In genomic region chr10:97789770-97790397, GRCh38 we compare ENCODE assay signal across 1 cellular context.
TF ChIP-seq lines count a peak whose summit lies in the region.

No MANE protein-coding gene starts in this region.

TF ChIP-seq in K562, 482 proteins besides CTCF, POLR2A, EP300 and RAD21:
- TF ChIP-seq BCOR (IDR thresholded peaks at IDR 0.05) (peak; percentile 95), HDAC1 (IDR thresholded peaks at IDR 0.05) (0 out of 4 replicates have a peak, but pooled peaks of 1 of the 2 experiments have one; percentile 22), ADNP (tag; IDR thresholded peaks at IDR 0.05) (peak; percentile 90), SMARCA5 (IDR thresholded peaks at IDR 0.05) (peak; percentile 84), ZFPM2 (CRISPR knock-in tag; IDR thresholded peaks at IDR 0.05) (no peak), KDM1A (IDR thresholded peaks at IDR 0.05) (peak; percentile 81 to 84), RBM25 (IDR thresholded peaks at IDR 0.05; ENCODE audit: low read depth, low read length, severe bottlenecking) (peak; percentile 87), CBX3 (IDR thresholded peaks at IDR 0.05; ENCODE audit: borderline replicate concordance in 1 of 2, low read length in 2 of 2) (peak in 1 of 2 experiments; percentile 45; a peak in 1 of 3 replicates), RCOR1 (IDR thresholded peaks at IDR 0.05; ENCODE audit: borderline replicate concordance in 1 of 2, low read depth in 2 of 2, low read length in 2 of 2) (0 out of 4 replicates have a peak, but pooled peaks of 1 of the 2 experiments have one; percentile 51), PHF20 (IDR thresholded peaks at IDR 0.05; ENCODE audit: partially characterized antibody) (peak; percentile 25), HDAC2 (IDR thresholded peaks at IDR 0.05) (peak; percentile 75), BACH1 (tag; IDR thresholded peaks at IDR 0.05) (no peak), CREB5 (CRISPR knock-in tag; IDR thresholded peaks at IDR 0.05) (no peak)
